9 cellular contexts compared by ENCODE assay signal in genomic region chr9:34437006-34437925, GRCh38. TPM values are rescaled to one million over a fixed set of nuclear protein-coding genes. Genes with fewer than 3 reads are reported as not detected.
DNase-seq lines count a peak whose midpoint lies in the region; ATAC-seq and TF ChIP-seq lines count a peak whose summit lies in the region.
"Had no signal": no experiment of that assay in that cellular context is flagged by ENCODE, and none has a peak within 500 bp of the region (broad histone marks: within the 10 kb centered on the region; RNA-seq: fewer than 3 reads in every experiment).

No MANE protein-coding gene starts in this region.

- WGBS in aorta, 2 donors: 80 to 81% methylated on average over 11 to 14 of the region's 14 CpGs

- ATAC-seq in RWPE2 (ENCODE audit: low read depth): peak; percentile 68
- ATAC-seq in activated naive CD4-positive, alpha-beta T cell treated with anti-CD3 and anti-CD28 coated beads, Interleukin-2, amount 50 U/mL, for 72 hours: peak; percentile 88
- no peak for ATAC-seq in aorta (ENCODE audit: low FRiP score)

- no peaks in the 10 kb centered on the region for H3K9me3 Mint-ChIP-seq in activated naive CD4-positive, alpha-beta T cell treated with anti-CD3 and anti-CD28 coated beads, Interleukin-2, amount 50 U/mL, for 72 hours

- DNase-seq in M059J (ENCODE audit: low read depth) (peak; percentile 73), RWPE2 (ENCODE audit: low spot score) (no peak), cardiac muscle cell (ENCODE audit: low read depth in 1 of 2, low spot score in 1 of 2) (peak; percentile 81 to 90), retinal pigment epithelial cell (ENCODE audit: low read depth) (peak; percentile 36), aorta (no peak), cerebellar nuclear complex (lab: John Stamatoyannopoulos, UW) (no peak)
- peak in 1 of 2 donors; percentile 59 for DNase-seq in activated naive CD4-positive, alpha-beta T cell treated with anti-CD3 and anti-CD28 coated beads, Interleukin-2, amount 50 U/mL, for 72 hours (ENCODE audit: low spot score in 2 of 2)

- no peak overlapping the region for H3K27ac Mint-ChIP-seq in activated naive CD4-positive, alpha-beta T cell treated with anti-CD3 and anti-CD28 coated beads, Interleukin-2, amount 50 U/mL, for 72 hours

- no peaks in the 10 kb centered on the region for H3K36me3 ChIP-seq in RWPE2 (ENCODE audit: low read depth)
- no peaks in the 10 kb centered on the region for H3K36me3 ChIP-seq in cardiac muscle cell
- no peaks in the 10 kb centered on the region for H3K36me3 ChIP-seq in aorta (ENCODE audit: control insufficient read depth in 1 of 2, insufficient read depth in 2 of 2, low read length in 1 of 2)

- intact Hi-C loops in aorta (cut with DNase I): loop anchor here (2.0 to 10.0 kb wide), 3 partner anchors 64 to 168 kb away; no protein-coding TSS in a partner anchor

- H3K27me3 ChIP-seq in RWPE2 (ENCODE audit: insufficient read depth, poor library complexity, severe bottlenecking) (no peaks in the 10 kb centered on the region), cardiac muscle cell (no peaks in the 10 kb centered on the region), aorta (ENCODE audit: control insufficient read depth in 1 of 2, insufficient read depth in 2 of 2, low read length in 1 of 2) (no peaks in the 10 kb centered on the region)

- no peaks in the 10 kb centered on the region for H3K36me3 Mint-ChIP-seq in activated naive CD4-positive, alpha-beta T cell treated with anti-CD3 and anti-CD28 coated beads, Interleukin-2, amount 50 U/mL, for 72 hours

- H3K9me3 ChIP-seq in RWPE2 (ENCODE audit: severe bottlenecking): no peaks in the 10 kb centered on the region
- no peaks in the 10 kb centered on the region for H3K9me3 ChIP-seq in cardiac muscle cell (ENCODE audit: low read depth)
- H3K9me3 ChIP-seq in aorta (ENCODE audit: control insufficient read depth, low read length): no peaks in the 10 kb centered on the region

- H3K27ac ChIP-seq in RWPE2 (ENCODE audit: poor library complexity, severe bottlenecking) (no peak overlapping the region), cardiac muscle cell (no peak overlapping the region), aorta (ENCODE audit: low read depth in 1 of 2, low read length in 2 of 2) (no peak overlapping the region)

- H3K4me1 ChIP-seq in RWPE2 (ENCODE audit: insufficient read depth, poor library complexity, severe bottlenecking) (peaks cover 7% of the 10 kb centered on the region), cardiac muscle cell (ENCODE audit: low read depth) (no peaks in the 10 kb centered on the region), aorta (ENCODE audit: control insufficient read depth in 1 of 2, insufficient read depth in 2 of 2, low read length in 2 of 2) (no peaks in the 10 kb centered on the region)

- H3K4me3 ChIP-seq in GM12875 (ENCODE audit: low read depth, low read length) (no peak overlapping the region), RWPE2 (ENCODE audit: severe bottlenecking) (no peak overlapping the region), cardiac muscle cell (no peak overlapping the region), retinal pigment epithelial cell (ENCODE audit: low read length) (no peak overlapping the region), aorta (ENCODE audit: low read length in 2 of 2) (no peak overlapping the region)

- TF ChIP-seq CTCF in GM12875 (IDR thresholded peaks at IDR 0.05; ENCODE audit: borderline replicate concordance, insufficient read depth, low read depth, low read length) (peak; percentile 70), RWPE2 (IDR thresholded peaks at IDR 0.05; ENCODE audit: poor library complexity, severe bottlenecking) (peak; percentile 83), cardiac muscle cell (IDR thresholded peaks at IDR 0.05; ENCODE audit: low read depth, low read length) (peak; percentile 81), retinal pigment epithelial cell (conservative IDR thresholded peaks at IDR 0.05; ENCODE audit: low read depth, low read length) (peak; percentile 82)

RNA-seq across cellular contexts. Expression of gene FAM219A, which starts 21.1 kb away (rescaled TPM):
- total RNA-seq in M059J (2014; rRNA removed; shearing (Covaris generic)): 14.6 and 31.1 TPM in 2 replicates
- 10 to 100 TPM in 1 of 2 donors, 1 to 10 TPM in 1; 9.8 to 15.0 TPM for total RNA-seq in activated naive CD4-positive, alpha-beta T cell treated with anti-CD3 and anti-CD28 coated beads, Interleukin-2, amount 50 U/mL, for 72 hours
- total RNA-seq in cardiac muscle cell (16.0 and 21.1 TPM in 2 replicates), aorta (10 to 100 TPM; 43.9 to 48.0 TPM)
- polyA plus RNA-seq in cardiac muscle cell (13.8 and 15.0 TPM in 2 replicates), aorta (10 to 100 TPM; 10.1 to 10.6 TPM)

RNA-seq across cellular contexts. Expression of gene DNAI1, which starts 21.3 kb away (rescaled TPM):
- total RNA-seq in M059J (2014; rRNA removed; shearing (Covaris generic)): not detected in 2 replicates
- total RNA-seq in activated naive CD4-positive, alpha-beta T cell treated with anti-CD3 and anti-CD28 coated beads, Interleukin-2, amount 50 U/mL, for 72 hours: under 1 TPM in 1 of 2 donors, not detected in 1; 0.61 TPM
- total RNA-seq in cardiac muscle cell (0.95 and 1.6 TPM in 2 replicates), aorta (not detected)
- polyA plus RNA-seq in cardiac muscle cell (1.7 and 2.2 TPM in 2 replicates), aorta (not detected)
- polyA plus RNA-seq: esophagus had no signal

Comparison
In these comparisons a context has a peak if more than half of its experiments do, and no peak if none do; other contexts are left out.
1. DNase-seq: peak in M059J (single experiment), cardiac muscle cell (2 of 2) and retinal pigment epithelial cell (single experiment); none in RWPE2 (single experiment), aorta (0 of 2) and cerebellar nuclear complex (0 of 2).
2. Peak in every context shown above with its lines, with median percentiles within 50 percentile points of each other: CTCF ChIP-seq.